ENCODE assay signal across 1 cellular context in genomic region chr1:28088168-28088961, GRCh38.
A peak's percentile ranks its signal among the peaks of the same experiment; 100 is the strongest.
TF ChIP-seq lines count a peak whose summit lies in the region.

EYA3 (minus strand) TSS chr1:28088610; CDS start chr1:28058026, 30,584 bp downstream.

TF ChIP-seq in K562, 482 proteins besides CTCF, POLR2A, EP300 and RAD21 (continued from another document and continues in another):
- peak; percentile 89 for TF ChIP-seq POLR2B (IDR thresholded peaks at IDR 0.05; ENCODE audit: low read depth, partially characterized antibody)
- no peak for TF ChIP-seq GATAD2B (IDR thresholded peaks at IDR 0.05; ENCODE audit: borderline replicate concordance)
- TF ChIP-seq FOXP1 (CRISPR knock-in tag; IDR thresholded peaks at IDR 0.05) = no peak
- peak; percentile 63 to 87 for TF ChIP-seq AFF1 (IDR thresholded peaks at IDR 0.05; ENCODE audit: low read depth in 1 of 2, partially characterized antibody in 2 of 2)
- TF ChIP-seq E4F1 (CRISPR knock-in tag; IDR thresholded peaks at IDR 0.05; ENCODE audit: borderline replicate concordance) = no peak
- no peak for TF ChIP-seq ATF2 (CRISPR knock-in tag; IDR thresholded peaks at IDR 0.05)
- no peak for TF ChIP-seq TCFL5 (CRISPR knock-in tag; conservative IDR thresholded peaks at IDR 0.05)
- peak; percentile 91 for TF ChIP-seq MYC (IDR thresholded peaks at IDR 0.05; ENCODE audit: low read depth, low read length)
- no peak for TF ChIP-seq MYC (CRISPR knock-in tag; IDR thresholded peaks at IDR 0.05; ENCODE audit: borderline replicate concordance, low read depth)
- no peak for TF ChIP-seq ZNF584 (CRISPR knock-in tag; IDR thresholded peaks at IDR 0.05; ENCODE audit: low read depth)
- TF ChIP-seq DEAF1 (CRISPR knock-in tag; IDR thresholded peaks at IDR 0.05) = no peak
- no peak for TF ChIP-seq CGGBP1 (CRISPR knock-in tag; IDR thresholded peaks at IDR 0.05)
- TF ChIP-seq SREBF2 (CRISPR knock-in tag; IDR thresholded peaks at IDR 0.05) = no peak
- TF ChIP-seq CCNT2 (IDR thresholded peaks at IDR 0.05; ENCODE audit: borderline replicate concordance, extremely low read depth, insufficient read length, low read depth, low read length) = peak; percentile 45
- TF ChIP-seq SAP30 (IDR thresholded peaks at IDR 0.05; ENCODE audit: borderline replicate concordance, insufficient read depth, low read depth, low read length, poor library complexity, severe bottlenecking) = peak; percentile 73
- no peak for TF ChIP-seq ZNF280B (CRISPR knock-in tag; IDR thresholded peaks at IDR 0.05)
- no peak for TF ChIP-seq ZKSCAN3 (CRISPR knock-in tag; IDR thresholded peaks at IDR 0.05)
- TF ChIP-seq ZNF655 (CRISPR knock-in tag; IDR thresholded peaks at IDR 0.05) = no peak
- TF ChIP-seq SMARCB1 (IDR thresholded peaks at IDR 0.05; ENCODE audit: insufficient read length, low read depth) = no peak
- TF ChIP-seq PCBP1 (IDR thresholded peaks at IDR 0.05; ENCODE audit: low read depth, low read length, poor library complexity, severe bottlenecking) = no peak
- no peak for TF ChIP-seq GATAD2A (IDR thresholded peaks at IDR 0.05)
- TF ChIP-seq ELK1 (CRISPR knock-in tag; IDR thresholded peaks at IDR 0.05) = no peak
- no peak for TF ChIP-seq FUS (optimal IDR thresholded peaks at IDR 0.05; ENCODE audit: low read depth, low read length)
- no peak for TF ChIP-seq ZBTB43 (CRISPR knock-in tag; IDR thresholded peaks at IDR 0.05)
- peak; percentile 100; the same call in 1 of the 2 replicates for TF ChIP-seq DNMT1 (IDR thresholded peaks at IDR 0.05)
- TF ChIP-seq BRD4 (IDR thresholded peaks at IDR 0.05) = no peak
- no peak for TF ChIP-seq JUNB (CRISPR knock-in tag; conservative IDR thresholded peaks at IDR 0.05)
- no peak for TF ChIP-seq GATA2 (CRISPR knock-in tag; IDR thresholded peaks at IDR 0.05)
- no peak for TF ChIP-seq CREB3 (tag; conservative IDR thresholded peaks at IDR 0.05; ENCODE audit: low read depth)
- peak; percentile 94 for TF ChIP-seq NKRF (IDR thresholded peaks at IDR 0.05; ENCODE audit: borderline replicate concordance)
- no peak for TF ChIP-seq ZNF507 (tag; conservative IDR thresholded peaks at IDR 0.05)
- no peak for TF ChIP-seq ZNF174 (CRISPR knock-in tag; IDR thresholded peaks at IDR 0.05)
- peak; percentile 89 for TF ChIP-seq ELF1 (tag; IDR thresholded peaks at IDR 0.05)
- TF ChIP-seq THRB (CRISPR knock-in tag; conservative IDR thresholded peaks at IDR 0.05) = peak; percentile 80
